Comparison of ENCODE assay signal across 22 cellular contexts in the genomic region with DNA sequence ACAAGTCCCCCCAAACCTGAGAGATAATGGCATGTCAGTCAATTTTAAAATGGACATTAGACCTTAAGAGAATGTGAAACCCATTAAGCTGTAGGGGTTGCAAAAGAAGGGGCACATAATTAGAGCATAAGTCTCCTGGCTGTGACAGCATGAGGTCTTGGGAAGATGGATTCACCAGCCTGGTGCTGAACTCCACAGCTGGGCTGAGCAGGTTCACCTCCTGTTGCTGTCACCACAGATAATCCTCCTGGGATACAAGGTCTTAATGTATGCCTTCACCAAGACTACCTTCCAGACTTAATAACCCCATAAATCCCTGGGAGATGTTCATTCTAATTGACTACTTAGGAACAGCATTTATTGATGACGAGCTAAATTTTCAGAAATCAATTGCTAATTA.
DNase-seq lines count a peak whose midpoint lies in the region; ATAC-seq, FAIRE-seq and TF ChIP-seq lines count a peak whose summit lies in the region.
"Had no signal": no experiment of that assay in that cellular context is flagged by ENCODE, and none has a peak within 500 bp of the region (broad histone marks: within the 10 kb centered on the region; RNA-seq: fewer than 3 reads in every experiment).

No MANE protein-coding gene starts in this region.

- no peak overlapping the region for H3K4me3 Mint-ChIP-seq in neural progenitor cell
- H3K4me3 Mint-ChIP-seq: CD4-positive, alpha-beta T cell; GM23338; H9; T-cell had no signal

- 71% methylated on average over 1 of the region's 1 CpG for WGBS in K562 (ENCODE audit: insufficient coverage, low coverage, missing lambda C conversion rate)

- peaks cover 8% of the 10 kb centered on the region for H3K9me3 Mint-ChIP-seq in neural progenitor cell
- H3K9me3 Mint-ChIP-seq: CD4-positive, alpha-beta T cell; H9; T-cell had no signal

- H3K4me1 ChIP-seq in BLaER1 treated with 17β-estradiol and CSF1 and Interleukin-3, amounts not matched to agents 10 nM and 100 nM: peaks cover 19 to 42% (median 32%) of the 10 kb centered on the region in 10 experiments
- no peaks in the 10 kb centered on the region for H3K4me1 ChIP-seq in K562 (replicated peaks in 1 of 2; ENCODE audit: control insufficient read depth in 2 of 2, insufficient read depth in 2 of 2, low read length in 2 of 2)
- peaks cover 11% of the 10 kb centered on the region for H3K4me1 ChIP-seq in neural progenitor cell
- no peaks in the 10 kb centered on the region for H3K4me1 ChIP-seq in vagina
- H3K4me1 ChIP-seq: SJCRH30 had no signal

- TF ChIP-seq EP300 in K562 (IDR thresholded peaks at IDR 0.05; ENCODE audit: low read length): no peak

- intact Hi-C loops in K562 (cut with micrococcal nuclease): no loop called here
- intact Hi-C loops in dorsolateral prefrontal cortex (cut with DNase I): no loop called here
- intact Hi-C loops in vagina (cut with DNase I): no loop called here

- H3K27me3 ChIP-seq in BLaER1 treated with 17β-estradiol and CSF1 and Interleukin-3, amounts not matched to agents 10 nM and 100 nM: no peaks in the 10 kb centered on the region
- H3K27me3 ChIP-seq in K562 (ENCODE audit: control insufficient read depth in 2 of 2, insufficient read depth in 2 of 2, low read length in 2 of 2) (no peaks in the 10 kb centered on the region), neural progenitor cell (no peaks in the 10 kb centered on the region), dorsolateral prefrontal cortex (no peaks in the 10 kb centered on the region), vagina (no peaks in the 10 kb centered on the region)
- H3K27me3 ChIP-seq: BLaER1, SJCRH30 had no signal

- H2AFZ ChIP-seq in K562 (ENCODE audit: low read depth, low read length) (no peak overlapping the region), neural progenitor cell (replicated peaks) (no peak overlapping the region)
- H2AFZ ChIP-seq: GM23338 had no signal

- H3K4me2 ChIP-seq in BLaER1 treated with 17β-estradiol and CSF1 and Interleukin-3, amounts not matched to agents 10 nM and 100 nM: peak overlapping the region in 7 of 11 experiments; percentile 3 to 26 (median 9); a peak in 3 of 22 replicates
- H3K4me2 ChIP-seq in K562 (ENCODE audit: insufficient read depth, low read length): no peak overlapping the region
- peak overlapping the region; percentile 30 for H3K4me2 ChIP-seq in neural progenitor cell
- H3K4me2 ChIP-seq: BLaER1, GM23338 had no signal

- H3K36me3 Mint-ChIP-seq in neural progenitor cell: no peaks in the 10 kb centered on the region

- no peak for FAIRE-seq in K562 (lab: Jason Lieb, UNC)
- FAIRE-seq: A204.1, G401.6 had no signal

- H4K20me1 ChIP-seq in BLaER1 treated with 17β-estradiol and CSF1 and Interleukin-3, amounts not matched to agents 10 nM and 100 nM: no peaks in the 10 kb centered on the region
- no peaks in the 10 kb centered on the region for H4K20me1 ChIP-seq in K562 (replicated peaks; ENCODE audit: control insufficient read depth, insufficient read depth, low read length)
- H4K20me1 ChIP-seq in neural progenitor cell (ENCODE audit: low read depth): no peaks in the 10 kb centered on the region
- H4K20me1 ChIP-seq: BLaER1 had no signal

- H3K36me3 ChIP-seq in BLaER1 treated with 17β-estradiol and CSF1 and Interleukin-3, amounts not matched to agents 10 nM and 100 nM: peaks cover 0 to 23% (median 0%) of the 10 kb centered on the region in 11 experiments; a peak in 4 of 22 replicates
- H3K36me3 ChIP-seq in K562 (ENCODE audit: control insufficient read depth, insufficient read depth, low read length): no peaks in the 10 kb centered on the region
- H3K36me3 ChIP-seq in neural progenitor cell: no peaks in the 10 kb centered on the region
- no peaks in the 10 kb centered on the region for H3K36me3 ChIP-seq in vagina
- H3K36me3 ChIP-seq: BLaER1, SJCRH30 had no signal

- H3K9me3 ChIP-seq in BLaER1 treated with 17β-estradiol and CSF1 and Interleukin-3, amounts not matched to agents 10 nM and 100 nM (replicated peaks in 1 of 11): no peaks in the 10 kb centered on the region
- no peaks in the 10 kb centered on the region for H3K9me3 ChIP-seq in K562 (replicated peaks; ENCODE audit: control insufficient read depth, insufficient read depth, low read depth, low read length)
- H3K9me3 ChIP-seq in neural progenitor cell (ENCODE audit: low read depth): no peaks in the 10 kb centered on the region
- H3K9me3 ChIP-seq in vagina: no peaks in the 10 kb centered on the region
- H3K9me3 ChIP-seq: BLaER1, SJCRH30 had no signal

- in situ Hi-C loops in K562 (cut with MboI): no loop called here

- H3K4me3 ChIP-seq in BLaER1 treated with 17β-estradiol and CSF1 and Interleukin-3, amounts not matched to agents 10 nM and 100 nM: no peak overlapping the region
- H3K4me3 ChIP-seq in K562: no peak overlapping the region
- H3K4me3 ChIP-seq in neural progenitor cell: no peak overlapping the region
- H3K4me3 ChIP-seq in dorsolateral prefrontal cortex: no peak overlapping the region
- no peak overlapping the region for H3K4me3 ChIP-seq in vagina
- H3K4me3 ChIP-seq: BLaER1, GM23338, SJCRH30 had no signal

- no peak for TF ChIP-seq CTCF in K562 (IDR thresholded peaks at IDR 0.05 in 2 of 3, conservative IDR thresholded peaks at IDR 0.05 in 1 of 3; ENCODE audit: insufficient read depth in 2 of 3, low read depth in 1 of 3, low read length in 3 of 3)
- TF ChIP-seq CTCF in neural progenitor cell (IDR thresholded peaks at IDR 0.05): no peak
- TF ChIP-seq CTCF in dorsolateral prefrontal cortex (IDR thresholded peaks at IDR 0.05 in 54 of 56, conservative IDR thresholded peaks at IDR 0.05 in 2 of 56; ENCODE audit: low read depth in 1 of 56, partially characterized antibody in 56 of 56): no peak
- no peak for TF ChIP-seq CTCF in vagina (IDR thresholded peaks at IDR 0.05)

- peaks cover 2% of the 10 kb centered on the region for H3K27me3 Mint-ChIP-seq in neural progenitor cell (ENCODE audit: insufficient read depth, low read depth)
- H3K27me3 Mint-ChIP-seq: CD4-positive, alpha-beta T cell; T-cell had no signal

- H3K9ac ChIP-seq in BLaER1 treated with 17β-estradiol and CSF1 and Interleukin-3, amounts not matched to agents 10 nM and 100 nM: no peak overlapping the region
- no peak overlapping the region for H3K9ac ChIP-seq in K562 (ENCODE audit: insufficient read depth in 1 of 2, low read depth in 2 of 2, low read length in 2 of 2)
- H3K9ac ChIP-seq in neural progenitor cell: no peak overlapping the region
- H3K9ac ChIP-seq: BLaER1 had no signal

- H3K9me1 ChIP-seq in K562 (ENCODE audit: control insufficient read depth, insufficient read depth, low read length): no peaks in the 10 kb centered on the region

- TF ChIP-seq POLR2A in K562 (conservative IDR thresholded peaks at IDR 0.05) (no peak), vagina (IDR thresholded peaks at IDR 0.05) (no peak)

- H3K79me2 ChIP-seq in K562 (ENCODE audit: control insufficient read depth, insufficient read depth, low read length) (no peaks in the 10 kb centered on the region), neural progenitor cell (ENCODE audit: low read depth) (no peaks in the 10 kb centered on the region)

- H3F3A ChIP-seq in neural progenitor cell (ENCODE audit: low read depth): no peaks in the 10 kb centered on the region

- peak; percentile 57 for DNase-seq in NCI-H2227 (lab: John Stamatoyannopoulos, UW; ENCODE audit: unreplicated experiment)
- DNase-seq in K562 (ENCODE audit: extremely low read depth in 1 of 4, low spot score in 3 of 4): no peak
- DNase-seq in neural progenitor cell (ENCODE audit: low spot score): no peak
- DNase-seq in dorsolateral prefrontal cortex: no peak
- no peak for DNase-seq in NCI-H446 treated with DMSO at 0.1 percent for 48 hours (lab: John Stamatoyannopoulos, UW)
- DNase-seq in vagina (ENCODE audit: extremely low spot score in 2 of 2): no peak
- DNase-seq: CD4-positive, alpha-beta T cell; H9; NCI-H1105 treated with DMSO at 0.1 percent for 48 hours; NCI-H146; NCI-H1930; NCI-H2107; NCI-H446; PC-3; SJCRH30; T-cell had no signal

- no peak for ATAC-seq in K562
- ATAC-seq: GM23338, PC-3, SK-N-SH treated with all-trans-retinoic acid at 6 μM for 48 hours, T-cell had no signal

- no peak overlapping the region for H3K27ac ChIP-seq in BLaER1 treated with 17β-estradiol and CSF1 and Interleukin-3, amounts not matched to agents 10 nM and 100 nM
- no peak overlapping the region for H3K27ac ChIP-seq in K562 (ENCODE audit: extremely low read depth, low read depth, low read length)
- H3K27ac ChIP-seq in neural progenitor cell: no peak overlapping the region
- no peak overlapping the region for H3K27ac ChIP-seq in dorsolateral prefrontal cortex
- no peak overlapping the region for H3K27ac ChIP-seq in vagina
- H3K27ac ChIP-seq: BLaER1, SJCRH30 had no signal

- peaks cover 12% of the 10 kb centered on the region for H3K4me1 Mint-ChIP-seq in neural progenitor cell

- POLR2A ChIA-PET in K562 (lab: Yijun Ruan, JAX): interaction anchor here (0.7 to 1.3 kb wide), 2 partner anchors 13 to 263 kb away, joined by 3 to 4 read pairs; no protein-coding TSS in a partner anchor

- no peak for TF ChIP-seq RAD21 in K562 (CRISPR knock-in tag; conservative IDR thresholded peaks at IDR 0.05 in 1 of 2, IDR thresholded peaks at IDR 0.05 in 1 of 2)

- CTCF ChIA-PET in K562 (lab: Yijun Ruan, JAX; ENCODE audit: low intra/inter-chr PET ratio): no interaction called here

- no peak overlapping the region for H3K27ac Mint-ChIP-seq in neural progenitor cell
- H3K27ac Mint-ChIP-seq: CD4-positive, alpha-beta T cell; H9; T-cell had no signal

- BruUV-seq in K562 (replicated peaks; lab: Mats Ljungman, UMichigan): no TSS peak

TF ChIP-seq in K562, 482 proteins besides CTCF, POLR2A, EP300 and RAD21:
- peak; percentile 52 for TF ChIP-seq ZNF316 (IDR thresholded peaks at IDR 0.05)
- TF ChIP-seq ZFX (CRISPR knock-in tag; IDR thresholded peaks at IDR 0.05): no peak
